In the genomic region with DNA sequence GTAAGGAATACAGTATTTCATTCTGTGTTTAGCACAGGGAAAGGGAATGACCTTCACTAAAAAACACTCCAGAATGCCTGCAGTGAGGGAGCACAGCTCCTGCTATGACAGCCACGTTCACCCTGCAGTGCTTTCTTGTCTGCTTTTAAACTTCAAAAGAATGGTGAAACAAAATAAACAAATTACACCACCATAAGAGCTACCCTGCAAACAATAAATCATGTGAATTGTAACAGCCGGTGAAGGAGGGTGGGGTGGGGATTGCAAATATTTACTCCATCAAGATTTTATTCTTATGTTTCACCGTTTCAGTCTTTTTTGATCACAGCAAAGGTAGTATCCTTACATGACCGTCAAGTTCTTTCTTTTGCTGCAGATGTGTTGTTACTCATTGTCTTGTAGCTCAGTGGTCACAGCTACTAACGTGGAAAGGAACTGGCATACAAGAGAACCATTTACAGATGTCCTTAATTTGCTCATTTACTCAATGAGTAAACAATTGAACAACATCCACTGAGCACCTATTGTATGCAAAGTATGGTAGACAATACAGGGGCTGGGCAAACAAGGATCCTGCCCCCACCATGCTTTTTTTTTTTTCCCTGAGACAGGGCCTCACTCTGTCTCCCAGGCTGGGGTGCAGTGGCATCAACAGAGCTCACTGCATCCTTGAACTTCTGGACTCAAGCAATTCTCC, we compare ENCODE assay signal across 10 cellular contexts. TPM values are rescaled to one million over a fixed set of nuclear protein-coding genes. Genes with fewer than 3 reads are reported as not detected.
A peak's percentile ranks its signal among the peaks of the same experiment; 100 is the strongest.
DNase-seq lines count a peak whose midpoint lies in the region; ATAC-seq and TF ChIP-seq lines count a peak whose summit lies in the region.
"Had no signal": no experiment of that assay in that cellular context is flagged by ENCODE, and none has a peak within 500 bp of the region (broad histone marks: within the 10 kb centered on the region; RNA-seq: fewer than 3 reads in every experiment).

No MANE protein-coding gene starts in this region.

- H3K9me3 ChIP-seq in mucosa of descending colon: no peaks in the 10 kb centered on the region

- H3K4me3 ChIP-seq in mucosa of descending colon: no peak overlapping the region

- no peak for TF ChIP-seq CTCF in mucosa of descending colon (IDR thresholded peaks at IDR 0.05)

- H3K4me1 ChIP-seq in mucosa of descending colon (ENCODE audit: low read depth): no peaks in the 10 kb centered on the region

- no peak overlapping the region for H3K27ac Mint-ChIP-seq in stimulated activated effector memory CD8-positive, alpha-beta T cell treated with anti-CD3 and anti-CD28 coated beads, Interleukin-12 subunit alpha, Interleukin-12 subunit beta, amount 100 ng/mL, for 72 hours
- H3K27ac Mint-ChIP-seq: activated naive CD4-positive, alpha-beta T cell treated with anti-CD3 and anti-CD28 coated beads for 36 hours; IgD-negative memory B cell had no signal

- no peaks in the 10 kb centered on the region for H3K9me3 Mint-ChIP-seq in stimulated activated effector memory CD8-positive, alpha-beta T cell treated with anti-CD3 and anti-CD28 coated beads, Interleukin-12 subunit alpha, Interleukin-12 subunit beta, amount 100 ng/mL, for 72 hours
- H3K9me3 Mint-ChIP-seq: activated naive CD4-positive, alpha-beta T cell treated with anti-CD3 and anti-CD28 coated beads for 36 hours; IgD-negative memory B cell had no signal

- no peaks in the 10 kb centered on the region for H3K36me3 ChIP-seq in mucosa of descending colon (ENCODE audit: low read depth)

- DNase-seq in DMS79 (lab: John Stamatoyannopoulos, UW) (peak; percentile 21), NCI-H1436 treated with DMSO at 0.1 percent for 48 hours (lab: John Stamatoyannopoulos, UW) (peak; percentile 30), SHP77 treated with DMSO at 0.1 percent for 48 hours (lab: John Stamatoyannopoulos, UW) (peak; percentile 40), mucosa of descending colon (peak in 1 of 3 donors; percentile 45)
- DNase-seq in stimulated activated effector memory CD8-positive, alpha-beta T cell treated with anti-CD3 and anti-CD28 coated beads, Interleukin-12 subunit alpha, Interleukin-12 subunit beta, amount 100 ng/mL, for 72 hours (ENCODE audit: low spot score in 2 of 2): no peak
- no peak for DNase-seq in activated CD4-positive, alpha-beta T cell treated with anti-CD3 and anti-CD28 coated beads for 48 hours

- peaks cover 11% of the 10 kb centered on the region for H3K4me1 Mint-ChIP-seq in stimulated activated effector memory CD8-positive, alpha-beta T cell treated with anti-CD3 and anti-CD28 coated beads, Interleukin-12 subunit alpha, Interleukin-12 subunit beta, amount 100 ng/mL, for 72 hours

- ATAC-seq in mucosa of descending colon: peak; percentile 33
- ATAC-seq in stimulated activated effector memory CD8-positive, alpha-beta T cell treated with anti-CD3 and anti-CD28 coated beads, Interleukin-12 subunit alpha, Interleukin-12 subunit beta, amount 100 ng/mL, for 72 hours: no peak
- no peak for ATAC-seq in GM18867 (IDR thresholded peaks at IDR 0.05; ENCODE audit: unreplicated experiment)
- ATAC-seq in GM21825 (IDR thresholded peaks at IDR 0.05; ENCODE audit: unreplicated experiment): no peak

- H3K4me3 Mint-ChIP-seq in stimulated activated effector memory CD8-positive, alpha-beta T cell treated with anti-CD3 and anti-CD28 coated beads, Interleukin-12 subunit alpha, Interleukin-12 subunit beta, amount 100 ng/mL, for 72 hours: no peak overlapping the region
- H3K4me3 Mint-ChIP-seq: activated naive CD4-positive, alpha-beta T cell treated with anti-CD3 and anti-CD28 coated beads for 36 hours had no signal

- intact Hi-C loops in mucosa of descending colon (cut with DNase I, micrococcal nuclease): loop anchor here in 1 of 2 donors (5.0 kb wide), 1 partner anchor 217 kb away; no protein-coding TSS in a partner anchor

- H3K36me3 Mint-ChIP-seq in stimulated activated effector memory CD8-positive, alpha-beta T cell treated with anti-CD3 and anti-CD28 coated beads, Interleukin-12 subunit alpha, Interleukin-12 subunit beta, amount 100 ng/mL, for 72 hours: no peaks in the 10 kb centered on the region
- H3K36me3 Mint-ChIP-seq: IgD-negative memory B cell had no signal

RNA-seq across cellular contexts. Expression of gene CHN2, which starts 4.1 kb away (rescaled TPM):
- total RNA-seq in mucosa of descending colon: 10 to 100 TPM; 18.7 to 41.5 (median 27.6) TPM
- total RNA-seq: activated naive CD4-positive, alpha-beta T cell treated with anti-CD3 and anti-CD28 coated beads for 36 hours had no signal

RNA-seq across cellular contexts. Expression of gene CPVL, which starts 44.2 kb away (rescaled TPM):
- total RNA-seq in mucosa of descending colon: 10 to 100 TPM in 2 of 3 donors, 1 to 10 TPM in 1; 8.1 to 20.0 (median 10.5) TPM
- total RNA-seq: activated naive CD4-positive, alpha-beta T cell treated with anti-CD3 and anti-CD28 coated beads for 36 hours had no signal

Comparison
In these comparisons a context has a peak if more than half of its experiments do, and no peak if none do; other contexts are left out.
1. DNase-seq: peak in DMS79 (single experiment), NCI-H1436 treated with DMSO at 0.1 percent for 48 hours (single experiment) and SHP77 treated with DMSO at 0.1 percent for 48 hours (single experiment); none in stimulated activated effector memory CD8-positive, alpha-beta T cell treated with anti-CD3 and anti-CD28 coated beads, Interleukin-12 subunit alpha, Interleukin-12 subunit beta, amount 100 ng/mL, for 72 hours (0 of 2) and activated CD4-positive, alpha-beta T cell treated with anti-CD3 and anti-CD28 coated beads for 48 hours (single experiment).